ENCODE assay signal across 1 cellular context in the genomic region with DNA sequence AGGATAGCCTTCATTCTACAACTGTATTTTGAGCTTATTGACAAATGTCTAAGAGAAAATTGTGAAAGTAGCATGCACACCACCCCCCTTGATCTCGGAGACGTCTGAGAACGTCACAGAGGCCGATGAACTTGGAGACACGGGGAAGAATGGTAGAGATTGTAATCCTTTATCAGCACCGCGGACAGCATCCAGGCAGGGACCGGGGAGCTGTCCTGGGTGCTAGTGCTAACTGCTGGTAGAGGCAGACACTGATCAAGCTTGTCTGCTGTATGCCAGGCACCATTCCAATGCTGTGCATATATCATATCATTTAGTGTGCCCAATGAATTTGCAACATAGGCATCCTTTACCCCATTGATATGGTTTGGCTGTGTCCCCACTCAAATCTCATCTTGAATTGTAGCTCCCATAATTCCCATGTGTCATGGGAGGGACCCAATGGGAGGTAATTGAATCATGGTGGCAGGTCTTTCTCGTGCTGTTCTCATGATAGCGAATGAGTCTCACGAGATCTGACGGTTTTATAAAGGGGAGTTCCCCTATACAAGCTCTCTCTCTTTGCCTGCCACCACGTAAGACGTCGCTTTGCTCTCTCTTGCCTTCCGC.
TF ChIP-seq lines count a peak whose summit lies in the region.

No MANE protein-coding gene starts in this region.

TF ChIP-seq in K562, 482 proteins besides CTCF, POLR2A, EP300 and RAD21 (continued from another document and continues in another):
- no peak for TF ChIP-seq PREB (CRISPR knock-in tag; IDR thresholded peaks at IDR 0.05)
- peak; percentile 89 for TF ChIP-seq ATF1 (CRISPR knock-in tag; IDR thresholded peaks at IDR 0.05)
- no peak for TF ChIP-seq ATF1 (tag; IDR thresholded peaks at IDR 0.05)
- TF ChIP-seq ARID2 (IDR thresholded peaks at IDR 0.05) = no peak
- no peak for TF ChIP-seq NCOA4 (IDR thresholded peaks at IDR 0.05; ENCODE audit: partially characterized antibody)
- TF ChIP-seq, protein P1, sequence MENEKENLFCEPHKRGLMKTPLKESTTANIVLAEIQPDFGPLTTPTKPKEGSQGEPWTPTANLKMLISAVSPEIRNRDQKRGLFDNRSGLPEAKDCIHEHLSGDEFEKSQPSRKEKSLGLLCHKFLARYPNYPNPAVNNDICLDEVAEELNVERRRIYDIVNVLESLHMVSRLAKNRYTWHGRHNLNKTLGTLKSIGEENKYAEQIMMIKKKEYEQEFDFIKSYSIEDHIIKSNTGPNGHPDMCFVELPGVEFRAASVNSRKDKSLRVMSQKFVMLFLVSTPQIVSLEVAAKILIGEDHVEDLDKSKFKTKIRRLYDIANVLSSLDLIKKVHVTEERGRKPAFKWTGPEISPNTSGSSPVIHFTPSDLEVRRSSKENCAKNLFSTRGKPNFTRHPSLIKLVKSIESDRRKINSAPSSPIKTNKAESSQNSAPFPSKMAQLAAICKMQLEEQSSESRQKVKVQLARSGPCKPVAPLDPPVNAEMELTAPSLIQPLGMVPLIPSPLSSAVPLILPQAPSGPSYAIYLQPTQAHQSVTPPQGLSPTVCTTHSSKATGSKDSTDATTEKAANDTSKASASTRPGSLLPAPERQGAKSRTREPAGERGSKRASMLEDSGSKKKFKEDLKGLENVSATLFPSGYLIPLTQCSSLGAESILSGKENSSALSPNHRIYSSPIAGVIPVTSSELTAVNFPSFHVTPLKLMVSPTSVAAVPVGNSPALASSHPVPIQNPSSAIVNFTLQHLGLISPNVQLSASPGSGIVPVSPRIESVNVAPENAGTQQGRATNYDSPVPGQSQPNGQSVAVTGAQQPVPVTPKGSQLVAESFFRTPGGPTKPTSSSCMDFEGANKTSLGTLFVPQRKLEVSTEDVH (IDR thresholded peaks at IDR 0.05; ENCODE audit: low read depth, partially characterized antibody) = peak; percentile 55
- no peak for TF ChIP-seq PHB2 (IDR thresholded peaks at IDR 0.05; ENCODE audit: low read depth)
- TF ChIP-seq, protein P2, sequence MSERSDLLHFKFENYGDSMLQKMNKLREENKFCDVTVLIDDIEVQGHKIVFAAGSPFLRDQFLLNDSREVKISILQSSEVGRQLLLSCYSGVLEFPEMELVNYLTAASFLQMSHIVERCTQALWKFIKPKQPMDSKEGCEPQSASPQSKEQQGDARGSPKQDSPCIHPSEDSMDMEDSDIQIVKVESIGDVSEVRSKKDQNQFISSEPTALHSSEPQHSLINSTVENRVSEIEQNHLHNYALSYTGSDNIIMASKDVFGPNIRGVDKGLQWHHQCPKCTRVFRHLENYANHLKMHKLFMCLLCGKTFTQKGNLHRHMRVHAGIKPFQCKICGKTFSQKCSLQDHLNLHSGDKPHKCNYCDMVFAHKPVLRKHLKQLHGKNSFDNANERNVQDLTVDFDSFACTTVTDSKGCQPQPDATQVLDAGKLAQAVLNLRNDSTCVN (CRISPR knock-in tag; IDR thresholded peaks at IDR 0.05) = 0 out of 2 replicates have a peak, but pooled peaks have one; percentile 35
- TF ChIP-seq TFAM (CRISPR knock-in tag; conservative IDR thresholded peaks at IDR 0.05) = no peak
- TF ChIP-seq, protein P3, sequence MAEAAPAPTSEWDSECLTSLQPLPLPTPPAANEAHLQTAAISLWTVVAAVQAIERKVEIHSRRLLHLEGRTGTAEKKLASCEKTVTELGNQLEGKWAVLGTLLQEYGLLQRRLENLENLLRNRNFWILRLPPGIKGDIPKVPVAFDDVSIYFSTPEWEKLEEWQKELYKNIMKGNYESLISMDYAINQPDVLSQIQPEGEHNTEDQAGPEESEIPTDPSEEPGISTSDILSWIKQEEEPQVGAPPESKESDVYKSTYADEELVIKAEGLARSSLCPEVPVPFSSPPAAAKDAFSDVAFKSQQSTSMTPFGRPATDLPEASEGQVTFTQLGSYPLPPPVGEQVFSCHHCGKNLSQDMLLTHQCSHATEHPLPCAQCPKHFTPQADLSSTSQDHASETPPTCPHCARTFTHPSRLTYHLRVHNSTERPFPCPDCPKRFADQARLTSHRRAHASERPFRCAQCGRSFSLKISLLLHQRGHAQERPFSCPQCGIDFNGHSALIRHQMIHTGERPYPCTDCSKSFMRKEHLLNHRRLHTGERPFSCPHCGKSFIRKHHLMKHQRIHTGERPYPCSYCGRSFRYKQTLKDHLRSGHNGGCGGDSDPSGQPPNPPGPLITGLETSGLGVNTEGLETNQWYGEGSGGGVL (CRISPR knock-in tag; IDR thresholded peaks at IDR 0.05) = no peak
- TF ChIP-seq GATA2 (CRISPR knock-in tag; IDR thresholded peaks at IDR 0.05) = peak; percentile 96
- no peak for TF ChIP-seq U2AF1 (optimal IDR thresholded peaks at IDR 0.05; ENCODE audit: low read depth, low read length)
- TF ChIP-seq ZNF134 (CRISPR knock-in tag; conservative IDR thresholded peaks at IDR 0.05) = 0 out of 2 replicates have a peak, but pooled peaks have one; percentile 56
- peak; percentile 62; the same call in 1 of the 2 replicates for TF ChIP-seq ZBTB17 (CRISPR knock-in tag; IDR thresholded peaks at IDR 0.05)
- no peak for TF ChIP-seq BCOR (IDR thresholded peaks at IDR 0.05)
- no peak for TF ChIP-seq SMARCE1 (IDR thresholded peaks at IDR 0.05)
- TF ChIP-seq ZKSCAN1 (IDR thresholded peaks at IDR 0.05; ENCODE audit: low read depth, low read length) = no peak
- TF ChIP-seq FOXJ2 (tag; IDR thresholded peaks at IDR 0.05) = peak; percentile 62; the same call in 1 of the 2 replicates
- TF ChIP-seq, protein P4, sequence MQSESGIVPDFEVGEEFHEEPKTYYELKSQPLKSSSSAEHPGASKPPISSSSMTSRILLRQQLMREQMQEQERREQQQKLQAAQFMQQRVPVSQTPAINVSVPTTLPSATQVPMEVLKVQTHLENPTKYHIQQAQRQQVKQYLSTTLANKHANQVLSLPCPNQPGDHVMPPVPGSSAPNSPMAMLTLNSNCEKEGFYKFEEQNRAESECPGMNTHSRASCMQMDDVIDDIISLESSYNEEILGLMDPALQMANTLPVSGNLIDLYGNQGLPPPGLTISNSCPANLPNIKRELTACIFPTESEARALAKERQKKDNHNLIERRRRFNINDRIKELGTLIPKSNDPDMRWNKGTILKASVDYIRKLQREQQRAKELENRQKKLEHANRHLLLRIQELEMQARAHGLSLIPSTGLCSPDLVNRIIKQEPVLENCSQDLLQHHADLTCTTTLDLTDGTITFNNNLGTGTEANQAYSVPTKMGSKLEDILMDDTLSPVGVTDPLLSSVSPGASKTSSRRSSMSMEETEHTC (IDR thresholded peaks at IDR 0.05) = no peak
- TF ChIP-seq ZNF395 (CRISPR knock-in tag; IDR thresholded peaks at IDR 0.05) = peak; percentile 99
- TF ChIP-seq ELK1 (CRISPR knock-in tag; IDR thresholded peaks at IDR 0.05) = peak; percentile 96
- no peak for TF ChIP-seq POU5F1 (IDR thresholded peaks at IDR 0.05; ENCODE audit: borderline replicate concordance, low read depth, low read length, partially characterized antibody)
- TF ChIP-seq ZNF318 (IDR thresholded peaks at IDR 0.05; ENCODE audit: borderline replicate concordance in 1 of 2, low read depth in 1 of 2) = no peak
- peak; percentile 83; the same call in 1 of the 2 replicates for TF ChIP-seq HIVEP1 (CRISPR knock-in tag; IDR thresholded peaks at IDR 0.05)
- TF ChIP-seq SIN3A (IDR thresholded peaks at IDR 0.05; ENCODE audit: borderline replicate concordance in 2 of 2, control insufficient read depth in 1 of 2, low read depth in 2 of 2, low read length in 2 of 2) = peak; percentile 98 to 99
- peak; percentile 65; the same call in 1 of the 2 replicates for TF ChIP-seq ZNF76 (CRISPR knock-in tag; IDR thresholded peaks at IDR 0.05; ENCODE audit: borderline replicate concordance)
